Comparison of ENCODE assay signal across 9 cellular contexts in the genomic region with DNA sequence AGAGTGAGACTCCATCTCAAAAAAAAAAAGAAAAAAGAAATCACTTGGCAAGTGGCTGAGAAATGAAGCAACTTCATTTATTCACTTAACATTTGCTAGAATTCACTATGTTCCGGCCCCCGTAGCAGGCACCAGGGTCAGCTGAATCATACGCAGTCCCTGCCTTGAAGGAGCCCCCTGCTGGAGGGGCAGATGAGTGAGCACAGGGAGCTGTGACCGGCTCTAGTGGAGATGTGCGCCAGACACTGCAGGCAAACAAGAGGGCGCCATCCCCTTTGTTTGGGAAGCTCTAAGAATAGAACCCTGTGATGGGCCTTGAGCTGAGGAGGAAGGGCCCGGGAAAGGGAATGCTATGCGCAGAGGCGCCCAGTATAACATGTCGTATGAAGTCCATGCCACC. TPM values are rescaled to one million over a fixed set of nuclear protein-coding genes. Genes with fewer than 3 reads are reported as not detected.
DNase-seq lines count a peak whose midpoint lies in the region; ATAC-seq and TF ChIP-seq lines count a peak whose summit lies in the region.
"Had no signal": no experiment of that assay in that cellular context is flagged by ENCODE, and none has a peak within 500 bp of the region (broad histone marks: within the 10 kb centered on the region; RNA-seq: fewer than 3 reads in every experiment).

No MANE protein-coding gene starts in this region.

- no peaks in the 10 kb centered on the region for H3K9me3 ChIP-seq in right cardiac atrium (ENCODE audit: control insufficient read depth, low read length)
- H3K9me3 ChIP-seq: thoracic aorta had no signal

- H3K4me3 ChIP-seq in H7 (ENCODE audit: insufficient read depth, low read depth, low read length) = no peak overlapping the region
- H3K4me3 ChIP-seq in right cardiac atrium (ENCODE audit: low read length) = no peak overlapping the region
- H3K4me3 ChIP-seq: thoracic aorta had no signal

- WGBS in right cardiac atrium = 79% methylated on average over 10 of the region's 10 CpGs

- peaks cover 2% of the 10 kb centered on the region for H3K4me1 ChIP-seq in right cardiac atrium (ENCODE audit: control insufficient read depth, insufficient read depth, low read length)

- H3K27me3 ChIP-seq in H7 (ENCODE audit: control insufficient read depth, insufficient read depth, low read length) (no peaks in the 10 kb centered on the region), right cardiac atrium (ENCODE audit: control insufficient read depth, insufficient read depth) (no peaks in the 10 kb centered on the region)

- DNase-seq in AG09319 (ENCODE audit: extremely low read depth, low read depth) (no peak), H7 (peak; percentile 84), right cardiac atrium (peak in 2 of 3 donors; percentile 48 to 68), NCI-H446 (lab: John Stamatoyannopoulos, UW) (no peak), NCI-H1048 (lab: John Stamatoyannopoulos, UW) (no peak)

- H3K36me3 ChIP-seq in H7 (replicated peaks; ENCODE audit: control insufficient read depth, insufficient read depth, low read length) = peaks cover 21% of the 10 kb centered on the region

- no peak overlapping the region for H3K27ac ChIP-seq in right cardiac atrium (ENCODE audit: low read length)

- peak; percentile 23 for TF ChIP-seq CTCF in AG09319 (IDR thresholded peaks at IDR 0.05; ENCODE audit: low read depth, low read length)

- intact Hi-C loops in right cardiac atrium (cut with DNase I) = no loop called here

- peak; percentile 32 for ATAC-seq in SK-N-SH treated with all-trans-retinoic acid at 6 μM for 48 hours
- no peak for ATAC-seq in right cardiac atrium
- no peak for ATAC-seq in HG03378 (IDR thresholded peaks at IDR 0.05; ENCODE audit: unreplicated experiment)
- no peak for ATAC-seq in GM21529 (IDR thresholded peaks at IDR 0.05; ENCODE audit: unreplicated experiment)

TF ChIP-seq in SK-N-SH treated with all-trans-retinoic acid at 6 μM for 48 hours, 23 proteins besides CTCF, POLR2A, EP300 and RAD21:
- TF ChIP-seq RARB (CRISPR knock-in tag; IDR thresholded peaks at IDR 0.05) (no peak), ZC3H10 (CRISPR knock-in tag; IDR thresholded peaks at IDR 0.05) (no peak)

RNA-seq across cellular contexts. Expression of a gene that starts 20.2 kb away (rescaled TPM):
- total RNA-seq in H7 (2014; rRNA removed; shearing (Covaris generic)) = 42.7 and 45.9 TPM in 2 replicates
- 10 to 100 TPM; 20.2 to 28.9 (median 25.3) TPM for total RNA-seq in right cardiac atrium
- polyA plus RNA-seq in right cardiac atrium = 58.8 TPM

RNA-seq across cellular contexts. Expression of a gene that starts 44.5 kb away (rescaled TPM):
- 73.0 and 113 TPM in 2 replicates for total RNA-seq in H7 (2014; rRNA removed; shearing (Covaris generic))
- 100 to 1,000 TPM; 200 to 243 (median 211) TPM for total RNA-seq in right cardiac atrium
- polyA plus RNA-seq in right cardiac atrium = 350 TPM

Comparison
In these comparisons a context has a peak if more than half of its experiments do, and no peak if none do; other contexts are left out.
1. DNase-seq: peak in H7 (single experiment) and right cardiac atrium (2 of 3); none in AG09319 (single experiment), NCI-H446 (0 of 2) and NCI-H1048 (single experiment).